In the genomic region with DNA sequence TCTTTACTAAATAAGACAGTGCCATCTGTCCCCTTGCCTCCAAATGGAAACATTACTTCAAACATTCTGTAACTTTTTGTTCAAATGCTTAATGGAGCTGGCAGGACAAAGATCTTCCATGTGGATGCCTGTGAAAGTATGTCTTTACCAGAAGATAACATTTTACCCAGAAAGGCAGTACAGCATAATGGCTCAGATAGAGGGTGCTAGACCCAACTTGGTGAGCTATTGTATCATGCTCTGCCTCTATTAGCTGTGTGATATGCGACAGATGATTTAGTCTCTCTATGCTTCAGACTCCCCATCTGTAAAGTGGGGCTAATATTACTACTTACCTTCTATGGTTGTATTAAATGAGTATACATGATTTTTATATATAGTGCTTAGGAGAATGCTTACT, we compare ENCODE assay signal across 1 cellular context.
TF ChIP-seq lines count a peak whose summit lies in the region.

No MANE protein-coding gene starts in this region.

TF ChIP-seq in SK-N-SH treated with all-trans-retinoic acid at 6 μM for 48 hours, 23 proteins besides CTCF, POLR2A, EP300 and RAD21:
- TF ChIP-seq, protein P1, sequence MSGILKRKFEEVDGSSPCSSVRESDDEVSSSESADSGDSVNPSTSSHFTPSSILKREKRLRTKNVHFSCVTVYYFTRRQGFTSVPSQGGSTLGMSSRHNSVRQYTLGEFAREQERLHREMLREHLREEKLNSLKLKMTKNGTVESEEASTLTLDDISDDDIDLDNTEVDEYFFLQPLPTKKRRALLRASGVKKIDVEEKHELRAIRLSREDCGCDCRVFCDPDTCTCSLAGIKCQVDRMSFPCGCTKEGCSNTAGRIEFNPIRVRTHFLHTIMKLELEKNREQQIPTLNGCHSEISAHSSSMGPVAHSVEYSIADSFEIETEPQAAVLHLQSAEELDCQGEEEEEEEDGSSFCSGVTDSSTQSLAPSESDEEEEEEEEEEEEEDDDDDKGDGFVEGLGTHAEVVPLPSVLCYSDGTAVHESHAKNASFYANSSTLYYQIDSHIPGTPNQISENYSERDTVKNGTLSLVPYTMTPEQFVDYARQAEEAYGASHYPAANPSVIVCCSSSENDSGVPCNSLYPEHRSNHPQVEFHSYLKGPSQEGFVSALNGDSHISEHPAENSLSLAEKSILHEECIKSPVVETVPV (CRISPR knock-in tag; IDR thresholded peaks at IDR 0.05) = no peak
- TF ChIP-seq, protein P2, sequence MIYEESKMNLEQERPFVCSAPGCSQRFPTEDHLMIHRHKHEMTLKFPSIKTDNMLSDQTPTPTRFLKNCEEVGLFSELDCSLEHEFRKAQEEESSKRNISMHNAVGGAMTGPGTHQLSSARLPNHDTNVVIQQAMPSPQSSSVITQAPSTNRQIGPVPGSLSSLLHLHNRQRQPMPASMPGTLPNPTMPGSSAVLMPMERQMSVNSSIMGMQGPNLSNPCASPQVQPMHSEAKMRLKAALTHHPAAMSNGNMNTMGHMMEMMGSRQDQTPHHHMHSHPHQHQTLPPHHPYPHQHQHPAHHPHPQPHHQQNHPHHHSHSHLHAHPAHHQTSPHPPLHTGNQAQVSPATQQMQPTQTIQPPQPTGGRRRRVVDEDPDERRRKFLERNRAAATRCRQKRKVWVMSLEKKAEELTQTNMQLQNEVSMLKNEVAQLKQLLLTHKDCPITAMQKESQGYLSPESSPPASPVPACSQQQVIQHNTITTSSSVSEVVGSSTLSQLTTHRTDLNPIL (CRISPR knock-in tag; IDR thresholded peaks at IDR 0.05; ENCODE audit: low read depth) = no peak
- TF ChIP-seq ZFP30 (CRISPR knock-in tag; IDR thresholded peaks at IDR 0.05) = no peak
- TF ChIP-seq, protein P3, sequence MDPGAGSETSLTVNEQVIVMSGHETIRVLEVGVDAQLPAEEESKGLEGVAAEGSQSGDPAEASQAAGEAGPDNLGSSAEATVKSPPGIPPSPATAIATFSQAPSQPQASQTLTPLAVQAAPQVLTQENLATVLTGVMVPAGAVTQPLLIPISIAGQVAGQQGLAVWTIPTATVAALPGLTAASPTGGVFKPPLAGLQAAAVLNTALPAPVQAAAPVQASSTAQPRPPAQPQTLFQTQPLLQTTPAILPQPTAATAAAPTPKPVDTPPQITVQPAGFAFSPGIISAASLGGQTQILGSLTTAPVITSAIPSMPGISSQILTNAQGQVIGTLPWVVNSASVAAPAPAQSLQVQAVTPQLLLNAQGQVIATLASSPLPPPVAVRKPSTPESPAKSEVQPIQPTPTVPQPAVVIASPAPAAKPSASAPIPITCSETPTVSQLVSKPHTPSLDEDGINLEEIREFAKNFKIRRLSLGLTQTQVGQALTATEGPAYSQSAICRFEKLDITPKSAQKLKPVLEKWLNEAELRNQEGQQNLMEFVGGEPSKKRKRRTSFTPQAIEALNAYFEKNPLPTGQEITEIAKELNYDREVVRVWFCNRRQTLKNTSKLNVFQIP (CRISPR knock-in tag; IDR thresholded peaks at IDR 0.05; ENCODE audit: borderline replicate concordance, low read depth) = no peak
- TF ChIP-seq RARB (CRISPR knock-in tag; IDR thresholded peaks at IDR 0.05) = no peak
- no peak for TF ChIP-seq GLIS3 (CRISPR knock-in tag; IDR thresholded peaks at IDR 0.05)
- TF ChIP-seq OSR1 (CRISPR knock-in tag; IDR thresholded peaks at IDR 0.05) = no peak
- TF ChIP-seq ZFP3 (CRISPR knock-in tag; IDR thresholded peaks at IDR 0.05) = no peak
